Comparison of ENCODE assay signal across 13 cellular contexts in genomic region chr20:63483834-63484233, GRCh38. TPM values are rescaled to one million over a fixed set of nuclear protein-coding genes. Genes with fewer than 3 reads are reported as not detected.
DNase-seq lines count a peak whose midpoint lies in the region; ATAC-seq and TF ChIP-seq lines count a peak whose summit lies in the region.
"Had no signal": no experiment of that assay in that cellular context is flagged by ENCODE, and none has a peak within 500 bp of the region (broad histone marks: within the 10 kb centered on the region; RNA-seq: fewer than 3 reads in every experiment).

No MANE protein-coding gene starts in this region.

- H3K36me3 Mint-ChIP-seq in Calu3 (ENCODE audit: insufficient read depth, unreplicated experiment) (peaks cover 36% of the 10 kb centered on the region), progenitor cell of endocrine pancreas (ENCODE audit: insufficient read depth) (no peaks in the 10 kb centered on the region)
- H3K36me3 Mint-ChIP-seq in natural killer cell treated with Interleukin-12 subunit alpha and Interleukin-12 subunit beta and Interleukin-15 and Interleukin-18, amount 100 ng/mL, for 72 hours, result no peaks in the 10 kb centered on the region

- H3K4me3 Mint-ChIP-seq in Calu3 (ENCODE audit: low read depth, unreplicated experiment) (peak overlapping the region; percentile 32), progenitor cell of endocrine pancreas (ENCODE audit: low read depth) (no peak overlapping the region)
- no peak overlapping the region for H3K4me3 Mint-ChIP-seq in natural killer cell treated with Interleukin-12 subunit alpha and Interleukin-12 subunit beta and Interleukin-15 and Interleukin-18, amount 100 ng/mL, for 72 hours
- H3K4me3 Mint-ChIP-seq: central memory CD8-positive, alpha-beta T cell had no signal

- peaks cover 46% of the 10 kb centered on the region for H3K4me1 Mint-ChIP-seq in Calu3 (ENCODE audit: low read depth, unreplicated experiment)
- H3K4me1 Mint-ChIP-seq in progenitor cell of endocrine pancreas (ENCODE audit: low read depth), result no peaks in the 10 kb centered on the region
- H3K4me1 Mint-ChIP-seq in natural killer cell treated with Interleukin-12 subunit alpha and Interleukin-12 subunit beta and Interleukin-15 and Interleukin-18, amount 100 ng/mL, for 72 hours (ENCODE audit: low read depth in 2 of 2), result peaks cover 0 to 3% of the 10 kb centered on the region in 2 donors

- ATAC-seq in natural killer cell treated with Interleukin-12 subunit alpha and Interleukin-12 subunit beta and Interleukin-15 and Interleukin-18, amount 100 ng/mL, for 72 hours, result no peak

- H3K27ac ChIP-seq in VCaP, result no peak overlapping the region

- BruUV-seq in Calu3 (replicated peaks; lab: Mats Ljungman, UMichigan), result no TSS peak

- intact Hi-C loops in Calu3 (cut with micrococcal nuclease; ENCODE audit: unreplicated experiment), result no loop called here

- peak; percentile 40 for DNase-seq in Calu3
- DNase-seq in H7, result peak; percentile 91
- peak; percentile 9 for DNase-seq in kidney tubule cell (ENCODE audit: low spot score)
- DNase-seq in NCI-H1105 treated with DMSO at 0.1 percent for 48 hours (lab: John Stamatoyannopoulos, UW), result no peak
- no peak for DNase-seq in progenitor cell of endocrine pancreas (ENCODE audit: low spot score, unreplicated experiment)
- no peak for DNase-seq in natural killer cell treated with Interleukin-12 subunit alpha and Interleukin-12 subunit beta and Interleukin-15 and Interleukin-18, amount 100 ng/mL, for 72 hours (ENCODE audit: low spot score)
- DNase-seq: NCI-H1436 treated with DMSO at 0.1 percent for 48 hours had no signal

- H3K36me3 ChIP-seq in H7 (replicated peaks; ENCODE audit: control insufficient read depth, insufficient read depth, low read length), result no peaks in the 10 kb centered on the region

- no peak overlapping the region for H3K27ac Mint-ChIP-seq in Calu3 (ENCODE audit: unreplicated experiment)
- no peak overlapping the region for H3K27ac Mint-ChIP-seq in progenitor cell of endocrine pancreas
- H3K27ac Mint-ChIP-seq in natural killer cell treated with Interleukin-12 subunit alpha and Interleukin-12 subunit beta and Interleukin-15 and Interleukin-18, amount 100 ng/mL, for 72 hours, result no peak overlapping the region

- TF ChIP-seq CTCF in Calu3 (IDR thresholded peaks at IDR 0.05; ENCODE audit: unreplicated experiment), result no peak
- 0 out of 2 replicates have a peak, but pooled peaks have one; percentile 13 for TF ChIP-seq CTCF in VCaP (conservative IDR thresholded peaks at IDR 0.05)
- TF ChIP-seq CTCF in progenitor cell of endocrine pancreas (IDR thresholded peaks at IDR 0.05; ENCODE audit: unreplicated experiment), result no peak

- H3K27me3 Mint-ChIP-seq in Calu3 (ENCODE audit: unreplicated experiment) (peaks cover 65% of the 10 kb centered on the region), progenitor cell of endocrine pancreas (peaks cover 38% of the 10 kb centered on the region)
- peaks cover 12 to 22% of the 10 kb centered on the region in 2 donors for H3K27me3 Mint-ChIP-seq in natural killer cell treated with Interleukin-12 subunit alpha and Interleukin-12 subunit beta and Interleukin-15 and Interleukin-18, amount 100 ng/mL, for 72 hours

- H3K9me3 Mint-ChIP-seq in Calu3 (ENCODE audit: low read depth, unreplicated experiment) (no peaks in the 10 kb centered on the region), progenitor cell of endocrine pancreas (ENCODE audit: low read depth) (no peaks in the 10 kb centered on the region)
- no peaks in the 10 kb centered on the region for H3K9me3 Mint-ChIP-seq in natural killer cell treated with Interleukin-12 subunit alpha and Interleukin-12 subunit beta and Interleukin-15 and Interleukin-18, amount 100 ng/mL, for 72 hours
- H3K9me3 Mint-ChIP-seq: central memory CD8-positive, alpha-beta T cell had no signal

- H3K27me3 ChIP-seq in H7 (ENCODE audit: control insufficient read depth, insufficient read depth, low read length), result peaks cover 16% of the 10 kb centered on the region

- H3K4me3 ChIP-seq in H7 (ENCODE audit: insufficient read depth, low read depth, low read length), result no peak overlapping the region

- CTCF ChIA-PET in Calu3 (lab: Charles Lee), result interaction anchor here (0.6 to 1.4 kb wide), 6 partner anchors 9 to 102 kb away, joined by 3 to 9 read pairs (median 4); no protein-coding TSS in a partner anchor

RNA-seq across cellular contexts. Expression of gene KCNQ2, which starts 11.4 kb away (rescaled TPM):
- total RNA-seq in Calu3 (2022) (0.07 and 0.38 TPM in 2 replicates), progenitor cell of endocrine pancreas (14.6 and 15.6 TPM in 2 replicates)
- total RNA-seq in H7 (2014; rRNA removed; shearing (Covaris generic)), result 92.6 and 129 TPM in 2 replicates
- not detected for total RNA-seq in natural killer cell treated with Interleukin-12 subunit alpha and Interleukin-12 subunit beta and Interleukin-15 and Interleukin-18, amount 100 ng/mL, for 72 hours
- total RNA-seq: epithelial cell of proximal tubule, IMR-90, mesenteric fat pad had no signal

RNA-seq across cellular contexts. Expression of gene EEF1A2, which starts 15.0 kb away (rescaled TPM):
- total RNA-seq in Calu3 (2022) (359 and 393 TPM in 2 replicates), progenitor cell of endocrine pancreas (11.0 and 11.8 TPM in 2 replicates)
- total RNA-seq in H7 (2014; rRNA removed; shearing (Covaris generic)), result 30.7 and 37.1 TPM in 2 replicates
- total RNA-seq in natural killer cell treated with Interleukin-12 subunit alpha and Interleukin-12 subunit beta and Interleukin-15 and Interleukin-18, amount 100 ng/mL, for 72 hours, result 1 to 10 TPM; 3.1 to 6.1 TPM

RNA-seq across cellular contexts. Expression of gene PPDPF, which starts 36.7 kb away (rescaled TPM):
- total RNA-seq in Calu3 (2022) (517 and 545 TPM in 2 replicates), progenitor cell of endocrine pancreas (340 and 374 TPM in 2 replicates)
- total RNA-seq in H7 (2014; rRNA removed; shearing (Covaris generic)), result 79.7 and 94.2 TPM in 2 replicates
- 10 to 100 TPM; 66.4 to 96.9 TPM for total RNA-seq in natural killer cell treated with Interleukin-12 subunit alpha and Interleukin-12 subunit beta and Interleukin-15 and Interleukin-18, amount 100 ng/mL, for 72 hours

RNA-seq across cellular contexts. Expression of gene PTK6, which starts 53.3 kb away (rescaled TPM):
- total RNA-seq in Calu3 (2022), result 15.9 and 22.5 TPM in 2 replicates
- total RNA-seq in H7 (2014; rRNA removed; shearing (Covaris generic)), result 0.14 and 0.30 TPM in 2 replicates
- total RNA-seq in progenitor cell of endocrine pancreas, result 0.29 and 0.31 TPM in 2 replicates
- total RNA-seq in natural killer cell treated with Interleukin-12 subunit alpha and Interleukin-12 subunit beta and Interleukin-15 and Interleukin-18, amount 100 ng/mL, for 72 hours, result under 1 TPM in 1 of 2 donors, not detected in 1; 0.19 TPM
- total RNA-seq: epithelial cell of proximal tubule, IMR-90, SK-MEL-5 had no signal

Comparison
In these comparisons a context has a peak if more than half of its experiments do, and no peak if none do; other contexts are left out.
1. DNase-seq: peak in Calu3 (single experiment), H7 (single experiment) and kidney tubule cell (single experiment); none in NCI-H1105 treated with DMSO at 0.1 percent for 48 hours (single experiment), progenitor cell of endocrine pancreas (single experiment) and natural killer cell treated with Interleukin-12 subunit alpha and Interleukin-12 subunit beta and Interleukin-15 and Interleukin-18, amount 100 ng/mL, for 72 hours (single experiment).